In the genomic region with DNA sequence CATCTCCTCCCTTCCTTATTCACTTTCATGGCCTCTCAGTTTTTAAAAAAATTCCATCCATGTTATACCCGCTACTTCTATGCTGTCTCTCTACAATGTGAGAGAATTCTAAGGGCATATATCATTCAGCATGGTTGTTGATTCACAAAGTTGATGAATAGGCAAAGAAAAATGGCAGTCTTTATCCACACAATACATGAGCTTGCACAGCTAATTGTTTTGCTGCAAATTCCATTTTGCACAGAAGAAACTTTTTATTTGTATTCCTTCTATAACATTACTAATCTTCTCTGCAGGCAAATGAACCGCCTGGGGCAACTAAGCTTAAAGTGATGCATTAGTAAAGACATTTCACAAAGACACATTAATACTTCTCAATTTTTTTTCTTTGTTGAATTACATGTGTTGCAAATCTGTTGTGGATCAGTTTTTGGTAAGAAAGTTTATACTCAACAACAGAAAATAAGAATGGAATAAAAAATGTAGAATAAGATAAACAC, we compare ENCODE assay signal across 26 cellular contexts.
"Had no signal": no experiment of that assay in that cellular context is flagged by ENCODE, and none has a peak within 500 bp of the region (broad histone marks: within the 10 kb centered on the region; RNA-seq: fewer than 3 reads in every experiment).

No MANE protein-coding gene starts in this region.

- DNase-seq: stimulated activated CD4-positive, alpha-beta T cell treated with anti-CD3 and anti-CD28 coated beads, Interleukin-2, amount 100 ng/mL, for 48 hours; stimulated activated CD4-positive, alpha-beta T cell treated with anti-CD3 and anti-CD28 coated beads, Interleukin-4, amount 100 ng/mL, for 1 hour; stimulated activated CD4-positive, alpha-beta T cell treated with anti-CD3 and anti-CD28 coated beads, Interleukin-4, amount 100 ng/mL, for 24 hours; stimulated activated CD4-positive, alpha-beta T cell treated with anti-CD3 and anti-CD28 coated beads, Interleukin-4, amount 100 ng/mL, for 4 hours; stimulated activated CD8-positive, alpha-beta memory T cell treated with anti-CD3 and anti-CD28 coated beads, Interleukin-4, amount 100 ng/mL, for 48 hours; stimulated activated naive B cell treated with anti-CD40 and anti-IgM and Interleukin-4, amounts not matched to agents 10 μg/mL and 1 μg/mL and 100 μg/mL, for 72 hours; stimulated activated naive CD4-positive, alpha-beta T cell; stimulated activated naive CD4-positive, alpha-beta T cell treated with Interleukin-2 at 50 U/mL for 16 hours; stimulated activated naive CD8-positive, alpha-beta T cell treated with anti-CD3 and anti-CD28 coated beads, Interleukin-15, amount 100 ng/mL, for 72 hours; stimulated activated naive CD8-positive, alpha-beta T cell treated with anti-CD3 and anti-CD28 coated beads, Interleukin-15, Interleukin-2, amounts not matched to agents 100 U/mL and 50 U/mL, for 24 hours; stomach; substantia nigra; testis; thyroid gland; tibial artery; transverse colon; trophoblast cell; upper lobe of left lung; upper lobe of right lung; uterus had no signal

- H3K9me3 ChIP-seq: testis, thoracic aorta, thyroid gland, tibial artery, transverse colon, upper lobe of right lung, uterus, vagina had no signal

- H3K27me3 ChIP-seq: stomach, suprapubic skin, testis, thyroid gland, tibial artery, tibial nerve, transverse colon, upper lobe of left lung, upper lobe of right lung, uterus, vagina had no signal

- H3K36me3 ChIP-seq: stomach, suprapubic skin, thoracic aorta, thyroid gland, tibial artery, tibial nerve, transverse colon, upper lobe of left lung, upper lobe of right lung, uterus, vagina had no signal

- ATAC-seq: stimulated activated effector memory CD8-positive, alpha-beta T cell treated with anti-CD3 and anti-CD28 coated beads, Interleukin-12 subunit alpha, Interleukin-12 subunit beta, amount 100 ng/mL, for 72 hours; stimulated activated memory B cell treated with anti-CD40 and anti-IgM and Interleukin-4, amounts not matched to agents 10 μg/mL and 1 μg/mL and 100 μg/mL, for 72 hours; stimulated activated naive B cell treated with anti-CD40 and anti-IgM and Interleukin-4, amounts not matched to agents 10 μg/mL and 1 μg/mL and 100 μg/mL, for 72 hours; stimulated activated naive CD8-positive, alpha-beta T cell treated with anti-CD3 and anti-CD28 coated beads, Interleukin-15, amount 100 ng/mL, for 72 hours; stimulated activated naive CD8-positive, alpha-beta T cell treated with anti-CD3 and anti-CD28 coated beads, Interleukin-15, Interleukin-2, amounts not matched to agents 100 U/mL and 50 U/mL, for 24 hours; upper lobe of right lung had no signal

- H3K4me3 ChIP-seq: stomach, suprapubic skin, testis, thoracic aorta, thyroid gland, tibial artery, tibial nerve, transverse colon, upper lobe of left lung, upper lobe of right lung, uterus, vagina had no signal

- H3K4me1 ChIP-seq: stomach, suprapubic skin, testis, thyroid gland, tibial artery, tibial nerve, transverse colon, upper lobe of left lung, upper lobe of right lung, uterus, vagina had no signal
